ENCODE assay signal across 15 cellular contexts in the genomic region with DNA sequence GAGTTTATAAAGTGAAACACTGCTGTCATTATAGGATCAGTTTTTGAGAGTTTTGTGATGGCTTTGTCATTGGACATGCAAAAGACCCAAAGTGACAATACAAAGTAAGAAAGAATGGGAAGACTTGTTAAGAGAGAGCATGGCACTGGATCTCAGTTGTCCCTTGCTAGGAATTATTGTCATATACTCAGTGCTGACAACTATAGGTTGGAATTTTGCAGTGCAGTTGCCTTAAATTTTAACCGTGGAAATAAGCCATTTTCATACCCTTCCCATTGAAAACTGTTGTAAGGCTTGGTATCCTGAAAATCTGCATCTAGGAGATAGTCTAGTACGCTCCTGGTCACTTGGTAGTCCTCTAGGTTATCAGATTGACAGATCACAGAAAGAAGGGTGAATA.
DNase-seq lines count a peak whose midpoint lies in the region; ATAC-seq, FAIRE-seq and TF ChIP-seq lines count a peak whose summit lies in the region.
"Had no signal": no experiment of that assay in that cellular context is flagged by ENCODE, and none has a peak within 500 bp of the region (broad histone marks: within the 10 kb centered on the region; RNA-seq: fewer than 3 reads in every experiment).

No MANE protein-coding gene starts in this region.

- intact Hi-C loops in IMR-90 (cut with micrococcal nuclease) = loop anchor here (5.0 kb wide), 1 partner anchor 91 kb away; no protein-coding TSS in a partner anchor
- intact Hi-C loops in activated CD4-positive, alpha-beta T cell treated with anti-CD3 and anti-CD28 coated beads for 36 hours (cut with DNase I, micrococcal nuclease) = no loop called here

- no peak overlapping the region for H2BK15ac ChIP-seq in IMR-90 (ENCODE audit: low read depth, low read length)

- no peak overlapping the region for H2AFZ ChIP-seq in IMR-90 (replicated peaks; ENCODE audit: low read length, poor library complexity)
- no peak overlapping the region for H2AFZ ChIP-seq in astrocyte (ENCODE audit: low read depth, low read length)
- H2AFZ ChIP-seq in keratinocyte (ENCODE audit: control insufficient read depth, low read length) = no peak overlapping the region
- H2AFZ ChIP-seq: PC-9 had no signal

- POLR2A ChIA-PET in IMR-90 (lab: Charles Lee; ENCODE audit: unreplicated experiment) = no interaction called here
- POLR2A ChIA-PET in activated CD4-positive, alpha-beta T cell treated with anti-CD3 and anti-CD28 coated beads for 36 hours (lab: Charles Lee) = no interaction called here

- DNase-seq in ACHN = peak; percentile 10
- DNase-seq in IMR-90 = peak; percentile 8
- no peak for DNase-seq in astrocyte (ENCODE audit: low read depth)
- no peak for DNase-seq in keratinocyte (ENCODE audit: low read depth, low spot score)
- DNase-seq in stimulated activated naive CD8-positive, alpha-beta T cell treated with anti-CD3 and anti-CD28 coated beads, Interleukin-15, Interleukin-2, amounts not matched to agents 100 U/mL and 50 U/mL, for 24 hours = no peak
- DNase-seq in activated CD4-positive, alpha-beta T cell treated with anti-CD3 and anti-CD28 coated beads for 36 hours = no peak
- DNase-seq in middle frontal gyrus (ENCODE audit: extremely low spot score, low spot score) = no peak
- no peak for DNase-seq in hepatic stellate cell (ENCODE audit: low spot score)
- DNase-seq: activated CD8-positive, alpha-beta memory T cell treated with anti-CD3 and anti-CD28 coated beads, Interleukin-2, amount 10 ng/mL, durations not matched to agents 7 days and 5 days; activated naive CD8-positive, alpha-beta T cell treated with anti-CD3 and anti-CD28 coated beads, Interleukin-2, amount 10 ng/mL, durations not matched to agents 7 days and 5 days; effector CD4-positive, alpha-beta T cell; naive thymus-derived CD4-positive, alpha-beta T cell; PC-9; small intestine had no signal

- H3K9me3 Mint-ChIP-seq in astrocyte (ENCODE audit: unreplicated experiment) = no peaks in the 10 kb centered on the region
- H3K9me3 Mint-ChIP-seq in activated CD4-positive, alpha-beta T cell treated with anti-CD3 and anti-CD28 coated beads for 36 hours (ENCODE audit: low read depth) = no peaks in the 10 kb centered on the region
- H3K9me3 Mint-ChIP-seq: activated naive CD8-positive, alpha-beta T cell treated with anti-CD3 and anti-CD28 coated beads, Interleukin-2, amount 10 ng/mL, durations not matched to agents 7 days and 5 days had no signal

- H3K4ac ChIP-seq in IMR-90 (ENCODE audit: low read depth, low read length) = no peak overlapping the region

- no peak for TF ChIP-seq RAD21 in IMR-90 (IDR thresholded peaks at IDR 0.05; ENCODE audit: low read length)

- H3K27me3 Mint-ChIP-seq in astrocyte (ENCODE audit: low read depth, unreplicated experiment) = no peaks in the 10 kb centered on the region
- H3K27me3 Mint-ChIP-seq in activated CD4-positive, alpha-beta T cell treated with anti-CD3 and anti-CD28 coated beads for 36 hours = peaks cover 8% of the 10 kb centered on the region

- H3K14ac ChIP-seq in IMR-90 (replicated peaks; ENCODE audit: low read depth, low read length) = no peak overlapping the region

- H4K91ac ChIP-seq in IMR-90 (ENCODE audit: insufficient read depth, low read depth, low read length) = no peak overlapping the region

- no peaks in the 10 kb centered on the region for H3K4me1 Mint-ChIP-seq in astrocyte (ENCODE audit: low read depth, unreplicated experiment)
- peaks cover 9% of the 10 kb centered on the region for H3K4me1 Mint-ChIP-seq in activated CD4-positive, alpha-beta T cell treated with anti-CD3 and anti-CD28 coated beads for 36 hours

- TF ChIP-seq CTCF in IMR-90 (conservative IDR thresholded peaks at IDR 0.05; ENCODE audit: low read depth, low read length) (peak; percentile 48), astrocyte (IDR thresholded peaks at IDR 0.05; ENCODE audit: insufficient read depth, low read depth, low read length) (peak; percentile 49), keratinocyte (optimal IDR thresholded peaks at IDR 0.05 in 1 of 3, IDR thresholded peaks at IDR 0.05 in 1 of 3, conservative IDR thresholded peaks at IDR 0.05 in 1 of 3; ENCODE audit: extremely low read depth in 1 of 3, insufficient read depth in 2 of 3, low read length in 3 of 3) (peak in 2 of 3 experiments; percentile 20 to 23)

- no peak overlapping the region for H3K27ac Mint-ChIP-seq in astrocyte (ENCODE audit: unreplicated experiment)
- H3K27ac Mint-ChIP-seq in activated CD4-positive, alpha-beta T cell treated with anti-CD3 and anti-CD28 coated beads for 36 hours = no peak overlapping the region
- H3K27ac Mint-ChIP-seq: activated CD8-positive, alpha-beta memory T cell treated with anti-CD3 and anti-CD28 coated beads, Interleukin-2, amount 10 ng/mL, durations not matched to agents 7 days and 5 days; activated naive CD8-positive, alpha-beta T cell treated with anti-CD3 and anti-CD28 coated beads, Interleukin-2, amount 10 ng/mL, durations not matched to agents 7 days and 5 days; naive thymus-derived CD4-positive, alpha-beta T cell had no signal

- H3K9me3 ChIP-seq in IMR-90 (ENCODE audit: control insufficient read depth, insufficient read depth, low read length) (no peaks in the 10 kb centered on the region), astrocyte (ENCODE audit: insufficient read depth, low read depth, low read length) (no peaks in the 10 kb centered on the region), keratinocyte (ENCODE audit: control insufficient read depth, low read depth, low read length) (no peaks in the 10 kb centered on the region)
- H3K9me3 ChIP-seq: BLaER1 treated with 17β-estradiol and CSF1 and Interleukin-3, amounts not matched to agents 10 nM and 100 nM had no signal

- whole genome bisulfite sequencing in IMR-90 (ENCODE audit: extremely low coverage in 2 of 2, insufficient read length in 1 of 2), 2 experiments = no CpG with 5 or more reads among the region's 2 CpGs

- H2AK5ac ChIP-seq in IMR-90 (ENCODE audit: low read depth, low read length) = no peak overlapping the region

- H4K8ac ChIP-seq in IMR-90 (ENCODE audit: low read depth in 2 of 2, low read length in 2 of 2) = no peak overlapping the region

- H3K79me2 ChIP-seq in astrocyte (ENCODE audit: insufficient read depth, low read length) (no peaks in the 10 kb centered on the region), keratinocyte (ENCODE audit: control insufficient read depth, insufficient read depth, low read length) (no peaks in the 10 kb centered on the region)

- no peaks in the 10 kb centered on the region for H3K4me1 ChIP-seq in IMR-90 (ENCODE audit: control insufficient read depth, insufficient read depth, low read length)
- H3K4me1 ChIP-seq in astrocyte (ENCODE audit: insufficient read depth, low read length) = no peaks in the 10 kb centered on the region
- no peaks in the 10 kb centered on the region for H3K4me1 ChIP-seq in keratinocyte (ENCODE audit: control insufficient read depth, extremely low read depth, insufficient read depth, low read length)
- H3K4me1 ChIP-seq: BLaER1 treated with 17β-estradiol and CSF1 and Interleukin-3, amounts not matched to agents 10 nM and 100 nM had no signal

- H3K36me3 Mint-ChIP-seq in astrocyte (ENCODE audit: low read depth, unreplicated experiment) = no peaks in the 10 kb centered on the region
- H3K36me3 Mint-ChIP-seq in activated CD4-positive, alpha-beta T cell treated with anti-CD3 and anti-CD28 coated beads for 36 hours (ENCODE audit: low read depth) = no peaks in the 10 kb centered on the region
- H3K36me3 Mint-ChIP-seq: activated CD8-positive, alpha-beta memory T cell treated with anti-CD3 and anti-CD28 coated beads, Interleukin-2, amount 10 ng/mL, durations not matched to agents 7 days and 5 days; activated naive CD8-positive, alpha-beta T cell treated with anti-CD3 and anti-CD28 coated beads, Interleukin-2, amount 10 ng/mL, durations not matched to agents 7 days and 5 days; naive thymus-derived CD4-positive, alpha-beta T cell had no signal

- dilution Hi-C loops in IMR-90 (cut with HindIII; ENCODE audit: low sequenced_read_pairs, unreplicated experiment) = no loop called here
- dilution Hi-C loops in keratinocyte (cut with MboI; ENCODE audit: extremely low pct_ligation_motif_present, low sequenced_read_pairs) = no loop called here

- no peak overlapping the region for H2BK20ac ChIP-seq in IMR-90 (ENCODE audit: low read depth, low read length)

- H3K79me1 ChIP-seq in IMR-90 (ENCODE audit: low read depth in 1 of 2, low read length in 2 of 2) = no peaks in the 10 kb centered on the region

- no peak overlapping the region for H2BK5ac ChIP-seq in IMR-90 (ENCODE audit: low read depth, low read length, poor library complexity, severe bottlenecking)

- H3K9me1 ChIP-seq in IMR-90 (ENCODE audit: insufficient read depth, low read length) = no peaks in the 10 kb centered on the region
- H3K9me1 ChIP-seq in keratinocyte (ENCODE audit: control insufficient read depth, extremely low read depth, insufficient read depth, low read length) = no peaks in the 10 kb centered on the region

- H3K4me3 Mint-ChIP-seq in astrocyte (ENCODE audit: unreplicated experiment) = no peak overlapping the region
- no peak overlapping the region for H3K4me3 Mint-ChIP-seq in activated CD4-positive, alpha-beta T cell treated with anti-CD3 and anti-CD28 coated beads for 36 hours
- H3K4me3 Mint-ChIP-seq: activated CD8-positive, alpha-beta memory T cell treated with anti-CD3 and anti-CD28 coated beads, Interleukin-2, amount 10 ng/mL, durations not matched to agents 7 days and 5 days; activated naive CD8-positive, alpha-beta T cell treated with anti-CD3 and anti-CD28 coated beads, Interleukin-2, amount 10 ng/mL, durations not matched to agents 7 days and 5 days; naive thymus-derived CD4-positive, alpha-beta T cell had no signal

- H3K23ac ChIP-seq in IMR-90 (ENCODE audit: low read depth, low read length) = no peak overlapping the region

- H3K36me3 ChIP-seq in IMR-90 (ENCODE audit: control insufficient read depth, insufficient read depth, low read length) (no peaks in the 10 kb centered on the region), astrocyte (ENCODE audit: insufficient read depth, low read length) (no peaks in the 10 kb centered on the region), keratinocyte (ENCODE audit: control insufficient read depth in 2 of 2, extremely low read depth in 1 of 2, insufficient read depth in 2 of 2, low read length in 2 of 2) (no peaks in the 10 kb centered on the region)
- H3K36me3 ChIP-seq: BLaER1 treated with 17β-estradiol and CSF1 and Interleukin-3, amounts not matched to agents 10 nM and 100 nM had no signal

- CTCF ChIA-PET in IMR-90 (lab: Yijun Ruan, JAX) = no interaction called here
- CTCF ChIA-PET in activated CD4-positive, alpha-beta T cell treated with anti-CD3 and anti-CD28 coated beads for 36 hours (lab: Charles Lee) = no interaction called here

- H3K27ac ChIP-seq in IMR-90 (ENCODE audit: insufficient read depth, low read length) = no peak overlapping the region
- H3K27ac ChIP-seq in astrocyte (ENCODE audit: low read depth, low read length) = no peak overlapping the region
- no peak overlapping the region for H3K27ac ChIP-seq in keratinocyte (ENCODE audit: control insufficient read depth, insufficient read depth, low read length)
- H3K27ac ChIP-seq: BLaER1 treated with 17β-estradiol and CSF1 and Interleukin-3, amounts not matched to agents 10 nM and 100 nM; PC-9 had no signal

- H3K4me2 ChIP-seq in IMR-90 (ENCODE audit: low read depth, low read length) (no peak overlapping the region), astrocyte (ENCODE audit: low read length) (no peak overlapping the region), keratinocyte (ENCODE audit: control insufficient read depth, extremely low read depth, insufficient read depth, low read depth, low read length) (no peak overlapping the region)
- H3K4me2 ChIP-seq: BLaER1 treated with 17β-estradiol and CSF1 and Interleukin-3, amounts not matched to agents 10 nM and 100 nM; PC-9 had no signal

- H2AK9ac ChIP-seq in IMR-90 (replicated peaks; ENCODE audit: low read depth, low read length, poor library complexity) = no peak overlapping the region

- no peak overlapping the region for H4K5ac ChIP-seq in IMR-90 (ENCODE audit: low read depth, low read length)

- H3K9ac ChIP-seq in IMR-90 (ENCODE audit: low read depth, low read length) (no peak overlapping the region), astrocyte (ENCODE audit: low read length) (no peak overlapping the region), keratinocyte (ENCODE audit: control insufficient read depth, extremely low read depth, insufficient read depth, low read length) (no peak overlapping the region)
- H3K9ac ChIP-seq: BLaER1 treated with 17β-estradiol and CSF1 and Interleukin-3, amounts not matched to agents 10 nM and 100 nM had no signal

- no peak overlapping the region for H3K4me3 ChIP-seq in IMR-90 (ENCODE audit: insufficient read depth, low read depth, low read length)
- no peak overlapping the region for H3K4me3 ChIP-seq in astrocyte (ENCODE audit: insufficient read depth, low read depth, low read length)
- H3K4me3 ChIP-seq in keratinocyte (ENCODE audit: control insufficient read depth in 2 of 3, extremely low read depth in 1 of 3, insufficient read depth in 2 of 3, low read depth in 1 of 3, low read length in 3 of 3) = no peak overlapping the region
- H3K4me3 ChIP-seq: BLaER1 treated with 17β-estradiol and CSF1 and Interleukin-3, amounts not matched to agents 10 nM and 100 nM; PC-9 had no signal

- FAIRE-seq in astrocyte (lab: Jason Lieb, UNC) = peak; percentile 73
- FAIRE-seq in keratinocyte (lab: Jason Lieb, UNC) = no peak
- FAIRE-seq: small intestine had no signal

- H3K18ac ChIP-seq in IMR-90 (ENCODE audit: low read depth, low read length) = no peak overlapping the region

- peak; percentile 67 for ATAC-seq in IMR-90 (ENCODE audit: low read depth)
- no peak for ATAC-seq in stimulated activated naive CD8-positive, alpha-beta T cell treated with anti-CD3 and anti-CD28 coated beads, Interleukin-15, Interleukin-2, amounts not matched to agents 100 U/mL and 50 U/mL, for 24 hours
- no peak for ATAC-seq in activated CD4-positive, alpha-beta T cell treated with anti-CD3 and anti-CD28 coated beads for 36 hours
- ATAC-seq: activated CD8-positive, alpha-beta memory T cell treated with anti-CD3 and anti-CD28 coated beads, Interleukin-2, amount 10 ng/mL, durations not matched to agents 7 days and 5 days; naive thymus-derived CD4-positive, alpha-beta T cell had no signal

- no peak overlapping the region for H3K56ac ChIP-seq in IMR-90 (ENCODE audit: extremely low read depth, insufficient read depth, low read length)

- H2BK120ac ChIP-seq in IMR-90 (ENCODE audit: low read depth, low read length) = no peak overlapping the region

- no peak for TF ChIP-seq POLR2A in IMR-90 (IDR thresholded peaks at IDR 0.05; ENCODE audit: low read depth, low read length)

- no TSS peak for BruUV-seq in IMR-90 (replicated peaks; lab: Mats Ljungman, UMichigan)

- H3K27me3 ChIP-seq in IMR-90 (ENCODE audit: control insufficient read depth, insufficient read depth, low read length) (no peaks in the 10 kb centered on the region), astrocyte (ENCODE audit: insufficient read depth, low read length) (no peaks in the 10 kb centered on the region), keratinocyte (ENCODE audit: control insufficient read depth, extremely low read depth, insufficient read depth, low read length) (no peaks in the 10 kb centered on the region)
- H3K27me3 ChIP-seq: BLaER1 treated with 17β-estradiol and CSF1 and Interleukin-3, amounts not matched to agents 10 nM and 100 nM had no signal

- H4K20me1 ChIP-seq in IMR-90 (ENCODE audit: insufficient read depth, low read length) = no peaks in the 10 kb centered on the region
- no peaks in the 10 kb centered on the region for H4K20me1 ChIP-seq in astrocyte (ENCODE audit: insufficient read depth, low read length)
- H4K20me1 ChIP-seq in keratinocyte (ENCODE audit: control insufficient read depth, extremely low read depth, insufficient read depth, low read length) = no peaks in the 10 kb centered on the region
- H4K20me1 ChIP-seq: BLaER1 treated with 17β-estradiol and CSF1 and Interleukin-3, amounts not matched to agents 10 nM and 100 nM had no signal

- in situ Hi-C loops in ACHN (cut with HindIII; ENCODE audit: low pct_ligation_motif_present, low pct_unique_long_range_greater_than_20kb, low sequenced_read_pairs) = no loop called here
- in situ Hi-C loops in IMR-90 (cut with MboI; ENCODE audit: low sequenced_read_pairs) = no loop called here

Comparison
In these comparisons a context has a peak if more than half of its experiments do, and no peak if none do; other contexts are left out.
1. DNase-seq: peak in ACHN (single experiment) and IMR-90 (single experiment); none in astrocyte (single experiment), keratinocyte (single experiment), stimulated activated naive CD8-positive, alpha-beta T cell treated with anti-CD3 and anti-CD28 coated beads, Interleukin-15, Interleukin-2, amounts not matched to agents 100 U/mL and 50 U/mL, for 24 hours (single experiment), activated CD4-positive, alpha-beta T cell treated with anti-CD3 and anti-CD28 coated beads for 36 hours (single experiment), middle frontal gyrus (single experiment) and hepatic stellate cell (single experiment).
2. Peak in every context shown above with its lines, with median percentiles within 50 percentile points of each other: CTCF ChIP-seq.